ENCODE assay signal across 8 cellular contexts in genomic region chr19:40139533-40140287, GRCh38. TPM values are rescaled to one million over a fixed set of nuclear protein-coding genes. Genes with fewer than 3 reads are reported as not detected.
A peak's percentile ranks its signal among the peaks of the same experiment; 100 is the strongest.
DNase-seq lines count a peak whose midpoint lies in the region; ATAC-seq and TF ChIP-seq lines count a peak whose summit lies in the region.

No MANE protein-coding gene starts in this region.

- H3K36me3 Mint-ChIP-seq in neural crest cell (ENCODE audit: low read depth) = no peaks in the 10 kb centered on the region

- ATAC-seq in GM21528 (IDR thresholded peaks at IDR 0.05; ENCODE audit: low FRiP score, unreplicated experiment) = no peak

- TF ChIP-seq POLR2A in erythroblast (IDR thresholded peaks at IDR 0.05; ENCODE audit: low read length) = no peak

- H3K4me1 Mint-ChIP-seq in neural crest cell = no peaks in the 10 kb centered on the region

- H3K27ac ChIP-seq in RWPE1 = no peak overlapping the region

- H3K27me3 Mint-ChIP-seq in neural crest cell (ENCODE audit: low read depth) = peaks cover 64% of the 10 kb centered on the region

- CTCF ChIA-PET in RWPE1 (lab: Yijun Ruan, JAX) = interaction anchor here (0.6 to 1.6 kb wide), 18 partner anchors 12 to 628 kb away, joined by 3 to 7 read pairs (median 3); no protein-coding TSS in a partner anchor

- TF ChIP-seq CTCF in RWPE1 (conservative IDR thresholded peaks at IDR 0.05; ENCODE audit: low read depth) (peak; percentile 77), neural crest cell (conservative IDR thresholded peaks at IDR 0.05) (peak; percentile 81)

- H3K4me3 Mint-ChIP-seq in neural crest cell = no peak overlapping the region

- H3K27ac Mint-ChIP-seq in neural crest cell (ENCODE audit: unreplicated experiment) = no peak overlapping the region

- no peaks in the 10 kb centered on the region for H3K9me3 Mint-ChIP-seq in neural crest cell

- POLR2A ChIA-PET in RWPE1 (lab: Yijun Ruan, JAX; ENCODE audit: low non-redundant PET) = no interaction called here

- peak; percentile 23 for DNase-seq in NCI-H1092 treated with DMSO at 0.1 percent for 48 hours (lab: John Stamatoyannopoulos, UW)
- DNase-seq in NCI-H1092 (lab: John Stamatoyannopoulos, UW) = no peak
- DNase-seq in LHCN-M2 (ENCODE audit: low read depth) = peak; percentile 41
- DNase-seq in RWPE1 (ENCODE audit: low spot score) = peak; percentile 41
- DNase-seq in erythroblast (lab: John Stamatoyannopoulos, UW) = peak; percentile 42 to 60
- DNase-seq in neural crest cell (ENCODE audit: low read depth, low spot score) = no peak
- DNase-seq in NK-92 treated with Interleukin-12 subunit alpha and Interleukin-12 subunit beta, amount 100 ng/mL, for 24 hours (lab: John Stamatoyannopoulos, UW) = no peak

RNA-seq across cellular contexts. Expression of gene ZNF780A, which starts 49.0 kb away (rescaled TPM):
- total RNA-seq in LHCN-M2 (2014; rRNA removed) = 11.3 and 15.6 TPM in 2 replicates
- polyA plus RNA-seq in LHCN-M2 (2012) = 4.4 TPM
- 18.5 and 24.3 TPM in 2 replicates for total RNA-seq in neural crest cell

RNA-seq across cellular contexts. Expression of gene MAP3K10, which starts 51.5 kb away (rescaled TPM):
- total RNA-seq in LHCN-M2 (2014; rRNA removed) (6.0 and 8.3 TPM in 2 replicates), neural crest cell (30.3 and 34.2 TPM in 2 replicates)
- polyA plus RNA-seq in LHCN-M2 (2012) = 4.2 TPM

Comparison
In these comparisons a context has a peak if more than half of its experiments do, and no peak if none do; other contexts are left out.
1. DNase-seq: peak in NCI-H1092 treated with DMSO at 0.1 percent for 48 hours (single experiment), LHCN-M2 (single experiment), RWPE1 (single experiment) and erythroblast (2 of 2); none in NCI-H1092 (single experiment), neural crest cell (single experiment) and NK-92 treated with Interleukin-12 subunit alpha and Interleukin-12 subunit beta, amount 100 ng/mL, for 24 hours (single experiment).